ENCODE assay signal across 19 cellular contexts in genomic region chr1:23596382-23597358, GRCh38. TPM values are rescaled to one million over a fixed set of nuclear protein-coding genes. Genes with fewer than 3 reads are reported as not detected.
DNase-seq lines count a peak whose midpoint lies in the region; ATAC-seq lines count a peak whose summit lies in the region.
"Had no signal": no experiment of that assay in that cellular context is flagged by ENCODE, and none has a peak within 500 bp of the region (broad histone marks: within the 10 kb centered on the region; RNA-seq: fewer than 3 reads in every experiment).

No MANE protein-coding gene starts in this region.

- no peaks in the 10 kb centered on the region for H4K20me1 ChIP-seq in BLaER1 treated with 17β-estradiol and CSF1 and Interleukin-3, amounts not matched to agents 10 nM and 100 nM

- CTCF ChIA-PET in naive thymus-derived CD4-positive, alpha-beta T cell (lab: Charles Lee): interaction anchor here (0.6 to 7.6 kb wide), 7 partner anchors 10 to 41 kb away, joined by 3 to 46 read pairs (median 4); no protein-coding TSS in a partner anchor

- peaks cover 2% of the 10 kb centered on the region for H3K9me3 Mint-ChIP-seq in activated naive CD8-positive, alpha-beta T cell treated with anti-CD3 and anti-CD28 coated beads for 36 hours
- H3K9me3 Mint-ChIP-seq in naive thymus-derived CD4-positive, alpha-beta T cell: peaks cover 0 to 3% (median 0%) of the 10 kb centered on the region in 11 donors
- H3K9me3 Mint-ChIP-seq: activated naive CD4-positive, alpha-beta T cell treated with anti-CD3 and anti-CD28 coated beads, Interleukin-2, amount 10 ng/mL, durations not matched to agents 7 days and 5 days had no signal

- no peaks in the 10 kb centered on the region for H3K9me3 ChIP-seq in BLaER1 treated with 17β-estradiol and CSF1 and Interleukin-3, amounts not matched to agents 10 nM and 100 nM (replicated peaks in 1 of 11)
- no peaks in the 10 kb centered on the region for H3K9me3 ChIP-seq in HUES48 (ENCODE audit: control insufficient read depth, insufficient read depth, low read length)
- H3K9me3 ChIP-seq in naive thymus-derived CD4-positive, alpha-beta T cell (ENCODE audit: control insufficient read depth in 2 of 3, low read length in 3 of 3): no peaks in the 10 kb centered on the region
- H3K9me3 ChIP-seq: esophagus squamous epithelium, suprapubic skin had no signal

- DNase-seq in activated naive CD8-positive, alpha-beta T cell treated with anti-CD3 and anti-CD28 coated beads for 36 hours: no peak
- DNase-seq in naive thymus-derived CD4-positive, alpha-beta T cell: no peak
- no peak for DNase-seq in stimulated activated CD4-positive, alpha-beta T cell treated with anti-CD3 and anti-CD28 coated beads, Interleukin-1b, Interleukin-23, amount 100 ng/mL, for 48 hours
- DNase-seq in NCI-H1417 (lab: John Stamatoyannopoulos, UW) (no peak), KBM-7 (no peak)
- DNase-seq: activated CD8-positive, alpha-beta memory T cell treated with anti-CD3 and anti-CD28 coated beads, Interleukin-2, amount 50 U/mL, for 48 hours; activated naive CD4-positive, alpha-beta T cell treated with anti-CD3 and anti-CD28 coated beads, Interleukin-2, amount 10 ng/mL, durations not matched to agents 7 days and 5 days; dorsolateral prefrontal cortex; esophagus squamous epithelium; NCI-H226; NK-92 treated with Interleukin-12 subunit alpha and Interleukin-12 subunit beta, amount 100 ng/mL, for 24 hours; occipital lobe; stimulated activated CD4-positive, alpha-beta T cell treated with anti-CD3 and anti-CD28 coated beads, Interleukin-2, amount 100 ng/mL, for 24 hours had no signal

- in situ Hi-C loops in KBM-7 (cut with MboI; ENCODE audit: low pct_unique_long_range_greater_than_20kb, low sequenced_read_pairs): no loop called here

- intact Hi-C loops in naive thymus-derived CD4-positive, alpha-beta T cell (cut with micrococcal nuclease): no loop called here

- no peaks in the 10 kb centered on the region for H3K27me3 Mint-ChIP-seq in activated naive CD8-positive, alpha-beta T cell treated with anti-CD3 and anti-CD28 coated beads for 36 hours
- no peaks in the 10 kb centered on the region for H3K27me3 Mint-ChIP-seq in naive thymus-derived CD4-positive, alpha-beta T cell
- H3K27me3 Mint-ChIP-seq: activated naive CD4-positive, alpha-beta T cell treated with anti-CD3 and anti-CD28 coated beads, Interleukin-2, amount 10 ng/mL, durations not matched to agents 7 days and 5 days had no signal

- POLR2A ChIA-PET in naive thymus-derived CD4-positive, alpha-beta T cell (lab: Charles Lee): interaction anchor here (7.5 to 57.7 kb wide), 5 partner anchors 1 to 32 kb away, joined by 55 to 1267 read pairs (median 195); partner anchors contain the start of gene ID3

- H3K27ac ChIP-seq in BLaER1 treated with 17β-estradiol and CSF1 and Interleukin-3, amounts not matched to agents 10 nM and 100 nM: peak overlapping the region in 9 of 11 experiments; percentile 61 to 93 (median 86); a peak in 18 of 22 replicates
- peak overlapping the region; percentile 95 for H3K27ac ChIP-seq in HUES48 (ENCODE audit: low read depth, low read length)
- no peak overlapping the region for H3K27ac ChIP-seq in naive thymus-derived CD4-positive, alpha-beta T cell (ENCODE audit: low read depth, low read length)
- H3K27ac ChIP-seq: esophagus squamous epithelium, suprapubic skin had no signal

- ATAC-seq in naive thymus-derived CD4-positive, alpha-beta T cell: no peak
- no peak for ATAC-seq in GM21515 (IDR thresholded peaks at IDR 0.05; ENCODE audit: unreplicated experiment)
- ATAC-seq: activated CD4-positive, CD25-positive, alpha-beta regulatory T cell treated with anti-CD3 and anti-CD28 coated beads, Interleukin-2, amount 50 U/mL, for 24 hours; sciatic nerve had no signal

- H3K4me3 ChIP-seq in BLaER1 treated with 17β-estradiol and CSF1 and Interleukin-3, amounts not matched to agents 10 nM and 100 nM: no peak overlapping the region
- no peak overlapping the region for H3K4me3 ChIP-seq in HUES48 (ENCODE audit: low read depth, low read length)
- H3K4me3 ChIP-seq in naive thymus-derived CD4-positive, alpha-beta T cell (ENCODE audit: low read length): no peak overlapping the region
- H3K4me3 ChIP-seq: dorsolateral prefrontal cortex, esophagus squamous epithelium, suprapubic skin had no signal

- no peak overlapping the region for H3K4me3 Mint-ChIP-seq in activated naive CD8-positive, alpha-beta T cell treated with anti-CD3 and anti-CD28 coated beads for 36 hours
- peak overlapping the region in 7 of 10 donors; percentile 5 to 88 (median 64) for H3K4me3 Mint-ChIP-seq in naive thymus-derived CD4-positive, alpha-beta T cell
- H3K4me3 Mint-ChIP-seq: activated naive CD4-positive, alpha-beta T cell treated with anti-CD3 and anti-CD28 coated beads, Interleukin-2, amount 10 ng/mL, durations not matched to agents 7 days and 5 days had no signal

- no peaks in the 10 kb centered on the region for H3K27me3 ChIP-seq in BLaER1 treated with 17β-estradiol and CSF1 and Interleukin-3, amounts not matched to agents 10 nM and 100 nM
- no peaks in the 10 kb centered on the region for H3K27me3 ChIP-seq in HUES48 (ENCODE audit: control insufficient read depth, insufficient read depth, low read length)
- no peaks in the 10 kb centered on the region for H3K27me3 ChIP-seq in naive thymus-derived CD4-positive, alpha-beta T cell (ENCODE audit: control insufficient read depth in 2 of 2, insufficient read depth in 2 of 2, low read length in 2 of 2)
- H3K27me3 ChIP-seq: dorsolateral prefrontal cortex, esophagus squamous epithelium, suprapubic skin had no signal

- H3K9ac ChIP-seq in BLaER1 treated with 17β-estradiol and CSF1 and Interleukin-3, amounts not matched to agents 10 nM and 100 nM: peak overlapping the region in 6 of 11 experiments; percentile 68 to 85 (median 80); a peak in 11 of 22 replicates
- H3K9ac ChIP-seq in HUES48 (ENCODE audit: low read depth, low read length): no peak overlapping the region

- no peaks in the 10 kb centered on the region for H3K36me3 Mint-ChIP-seq in activated naive CD8-positive, alpha-beta T cell treated with anti-CD3 and anti-CD28 coated beads for 36 hours
- H3K36me3 Mint-ChIP-seq in naive thymus-derived CD4-positive, alpha-beta T cell: no peaks in the 10 kb centered on the region

- H3K36me3 ChIP-seq in BLaER1 treated with 17β-estradiol and CSF1 and Interleukin-3, amounts not matched to agents 10 nM and 100 nM: no peaks in the 10 kb centered on the region
- no peaks in the 10 kb centered on the region for H3K36me3 ChIP-seq in HUES48 (ENCODE audit: control insufficient read depth, insufficient read depth, low read length)
- no peaks in the 10 kb centered on the region for H3K36me3 ChIP-seq in naive thymus-derived CD4-positive, alpha-beta T cell (ENCODE audit: control insufficient read depth in 2 of 3, insufficient read depth in 3 of 3, low read length in 3 of 3)
- H3K36me3 ChIP-seq: esophagus squamous epithelium, suprapubic skin had no signal

- H3K27ac Mint-ChIP-seq in activated naive CD8-positive, alpha-beta T cell treated with anti-CD3 and anti-CD28 coated beads for 36 hours: peak overlapping the region; percentile 19
- H3K27ac Mint-ChIP-seq in naive thymus-derived CD4-positive, alpha-beta T cell: peak overlapping the region in 8 of 9 donors; percentile 35 to 87 (median 82)

- peaks cover 80% of the 10 kb centered on the region for H3K4me1 Mint-ChIP-seq in activated naive CD8-positive, alpha-beta T cell treated with anti-CD3 and anti-CD28 coated beads for 36 hours
- H3K4me1 Mint-ChIP-seq in naive thymus-derived CD4-positive, alpha-beta T cell: peaks cover 50 to 96% (median 83%) of the 10 kb centered on the region in 7 donors

- peaks cover 99 to 100% (median 100%) of the 10 kb centered on the region in 10 experiments for H3K4me1 ChIP-seq in BLaER1 treated with 17β-estradiol and CSF1 and Interleukin-3, amounts not matched to agents 10 nM and 100 nM
- H3K4me1 ChIP-seq in HUES48 (ENCODE audit: control insufficient read depth, insufficient read depth, low read length): peaks cover 39% of the 10 kb centered on the region
- peaks cover 74 to 90% of the 10 kb centered on the region in 2 donors for H3K4me1 ChIP-seq in naive thymus-derived CD4-positive, alpha-beta T cell (ENCODE audit: control insufficient read depth in 2 of 2, insufficient read depth in 2 of 2, low read length in 2 of 2)

- H3K4me2 ChIP-seq in BLaER1 treated with 17β-estradiol and CSF1 and Interleukin-3, amounts not matched to agents 10 nM and 100 nM: peak overlapping the region; percentile 82 to 99 (median 87)

RNA-seq across cellular contexts. Expression of gene ID3, which starts 37.4 kb away (rescaled TPM):
- total RNA-seq in activated naive CD8-positive, alpha-beta T cell treated with anti-CD3 and anti-CD28 coated beads for 36 hours: 10 to 100 TPM; 59.1 to 59.5 TPM
- 10 to 100 TPM; 14.8 to 89.4 (median 34.1) TPM for total RNA-seq in naive thymus-derived CD4-positive, alpha-beta T cell
- 10 to 100 TPM; 13.0 to 28.3 TPM for polyA plus RNA-seq in naive thymus-derived CD4-positive, alpha-beta T cell
